In the genomic region with DNA sequence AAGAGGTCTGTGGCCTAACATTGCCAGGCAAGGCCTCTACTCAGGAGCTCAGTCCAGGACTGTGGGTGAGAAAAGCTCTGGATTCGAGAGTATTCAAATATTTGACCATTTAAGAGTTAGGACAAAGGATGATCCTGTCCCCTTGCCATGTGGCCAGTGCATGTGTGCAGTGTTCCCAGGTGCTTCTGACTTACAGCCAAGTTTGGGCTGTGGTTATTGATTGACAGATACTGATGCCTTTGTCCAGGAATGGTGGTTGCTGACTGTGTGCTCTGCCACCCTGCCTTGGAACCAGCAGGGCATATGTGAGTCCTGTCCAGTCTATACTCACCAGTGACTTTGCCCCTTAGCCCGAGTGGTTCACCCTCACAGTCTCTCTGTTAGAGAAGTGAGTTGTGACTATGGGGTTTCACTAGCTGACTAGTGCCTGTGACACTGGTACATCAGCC, we compare ENCODE assay signal across 15 cellular contexts. TPM values are rescaled to one million over a fixed set of nuclear protein-coding genes. Genes with fewer than 3 reads are reported as not detected.
DNase-seq lines count a peak whose midpoint lies in the region; ATAC-seq and TF ChIP-seq lines count a peak whose summit lies in the region.
"Had no signal": no experiment of that assay in that cellular context is flagged by ENCODE, and none has a peak within 500 bp of the region (broad histone marks: within the 10 kb centered on the region; RNA-seq: fewer than 3 reads in every experiment).

No MANE protein-coding gene starts in this region.

- ATAC-seq in IMR-90 (ENCODE audit: low read depth) (0 out of 2 replicates have a peak, but pooled peaks have one; percentile 27), HG03097 (IDR thresholded peaks at IDR 0.05; ENCODE audit: low FRiP score, unreplicated experiment) (no peak), HG03159 (IDR thresholded peaks at IDR 0.05; ENCODE audit: unreplicated experiment) (no peak), GM21576 (IDR thresholded peaks at IDR 0.05; ENCODE audit: unreplicated experiment) (no peak)
- ATAC-seq: stimulated activated naive B cell treated with anti-CD40 and anti-IgM and Interleukin-4, amounts not matched to agents 10 μg/mL and 1 μg/mL and 100 μg/mL, for 72 hours had no signal

- H3K79me1 ChIP-seq in IMR-90 (ENCODE audit: low read depth in 1 of 2, low read length in 2 of 2) = peaks cover 41 to 59% of the 10 kb centered on the region in 2 experiments

- H2BK5ac ChIP-seq in IMR-90 (ENCODE audit: low read depth, low read length, poor library complexity, severe bottlenecking) = no peak overlapping the region

- H3K36me3 Mint-ChIP-seq in nephron (ENCODE audit: low read depth) = peaks cover 25% of the 10 kb centered on the region

- 100% methylated on average over 1 of the region's 2 CpGs; no CpG with 5 or more reads in 1 of the 2 experiments for WGBS in IMR-90 (ENCODE audit: extremely low coverage in 2 of 2, insufficient read length in 1 of 2), 2 experiments

- H3K27ac ChIP-seq in A673 (ENCODE audit: low read depth, low read length, poor library complexity, severe bottlenecking) (peak overlapping the region; percentile 33), IMR-90 (ENCODE audit: insufficient read depth, low read length) (no peak overlapping the region), osteoblast (ENCODE audit: low read depth, low read length) (no peak overlapping the region)
- H3K27ac ChIP-seq: BLaER1 treated with 17β-estradiol and CSF1 and Interleukin-3, amounts not matched to agents 10 nM and 100 nM; hepatocyte had no signal

- intact Hi-C loops in A673 (cut with micrococcal nuclease; ENCODE audit: unreplicated experiment) (no loop called here), IMR-90 (cut with micrococcal nuclease) (no loop called here)

- no peak overlapping the region for H2BK15ac ChIP-seq in IMR-90 (ENCODE audit: low read depth, low read length)

- peak overlapping the region; percentile 42 to 87 (median 85) for H3K27ac Mint-ChIP-seq in nephron
- H3K27ac Mint-ChIP-seq: stimulated activated naive B cell treated with anti-CD40 and anti-IgM and Interleukin-4, amounts not matched to agents 10 μg/mL and 1 μg/mL and 100 μg/mL, for 72 hours had no signal

- no peak overlapping the region for H3K4me3 Mint-ChIP-seq in nephron
- H3K4me3 Mint-ChIP-seq: stimulated activated naive B cell treated with anti-CD40 and anti-IgM and Interleukin-4, amounts not matched to agents 10 μg/mL and 1 μg/mL and 100 μg/mL, for 72 hours had no signal

- H3K36me3 ChIP-seq in A673 (ENCODE audit: insufficient read depth, low read length, poor library complexity, severe bottlenecking) = no peaks in the 10 kb centered on the region
- H3K36me3 ChIP-seq in IMR-90 (ENCODE audit: control insufficient read depth, insufficient read depth, low read length) = peaks cover 10% of the 10 kb centered on the region
- H3K36me3 ChIP-seq in osteoblast (ENCODE audit: insufficient read depth, low read length) = peaks cover 5% of the 10 kb centered on the region

- peaks cover 26% of the 10 kb centered on the region for H3K4me1 ChIP-seq in A673 (ENCODE audit: insufficient read depth, low read length, poor library complexity, severe bottlenecking)
- peaks cover 5% of the 10 kb centered on the region for H3K4me1 ChIP-seq in IMR-90 (ENCODE audit: control insufficient read depth, insufficient read depth, low read length)
- H3K4me1 ChIP-seq in osteoblast (ENCODE audit: insufficient read depth, low read length) = no peaks in the 10 kb centered on the region

- BruUV-seq in A673 (replicated peaks; lab: Mats Ljungman, UMichigan) (no TSS peak), IMR-90 (replicated peaks; lab: Mats Ljungman, UMichigan) (no TSS peak)

- H2AK5ac ChIP-seq in IMR-90 (ENCODE audit: low read depth, low read length) = no peak overlapping the region

- TF ChIP-seq POLR2A in IMR-90 (IDR thresholded peaks at IDR 0.05; ENCODE audit: low read depth, low read length) = no peak

- H3K56ac ChIP-seq in IMR-90 (ENCODE audit: extremely low read depth, insufficient read depth, low read length) = no peak overlapping the region

- TF ChIP-seq RAD21 in IMR-90 (IDR thresholded peaks at IDR 0.05; ENCODE audit: low read length) = no peak

- H3K9me3 Mint-ChIP-seq in nephron = no peaks in the 10 kb centered on the region
- H3K9me3 Mint-ChIP-seq: stimulated activated naive B cell treated with anti-CD40 and anti-IgM and Interleukin-4, amounts not matched to agents 10 μg/mL and 1 μg/mL and 100 μg/mL, for 72 hours had no signal

- TF ChIP-seq CTCF in A673 (conservative IDR thresholded peaks at IDR 0.05; ENCODE audit: low read depth, low read length) (no peak), IMR-90 (conservative IDR thresholded peaks at IDR 0.05; ENCODE audit: low read depth, low read length) (no peak), nephron (IDR thresholded peaks at IDR 0.05; ENCODE audit: unreplicated experiment in 3 of 3) (no peak), osteoblast (IDR thresholded peaks at IDR 0.05; ENCODE audit: extremely low read depth, low read depth, low read length) (no peak)

- no peak overlapping the region for H2AK9ac ChIP-seq in IMR-90 (replicated peaks; ENCODE audit: low read depth, low read length, poor library complexity)

- no peak overlapping the region for H3K18ac ChIP-seq in IMR-90 (ENCODE audit: low read depth, low read length)

- no peak overlapping the region for H3K4ac ChIP-seq in IMR-90 (ENCODE audit: low read depth, low read length)

- H4K8ac ChIP-seq in IMR-90 (ENCODE audit: low read depth in 2 of 2, low read length in 2 of 2) = no peak overlapping the region

- dilution Hi-C loops in IMR-90 (cut with HindIII; ENCODE audit: low sequenced_read_pairs, unreplicated experiment) = no loop called here

- in situ Hi-C loops in IMR-90 (cut with MboI; ENCODE audit: low sequenced_read_pairs) = no loop called here

- H3K27me3 ChIP-seq in A673 (replicated peaks; ENCODE audit: insufficient read depth, low read depth, low read length, poor library complexity) (no peaks in the 10 kb centered on the region), IMR-90 (ENCODE audit: control insufficient read depth, insufficient read depth, low read length) (no peaks in the 10 kb centered on the region), osteoblast (ENCODE audit: insufficient read depth, low read length) (no peaks in the 10 kb centered on the region)
- H3K27me3 ChIP-seq: BLaER1 treated with 17β-estradiol and CSF1 and Interleukin-3, amounts not matched to agents 10 nM and 100 nM; hepatocyte; MG63 had no signal

- no peak overlapping the region for H3K9ac ChIP-seq in IMR-90 (ENCODE audit: low read depth, low read length)
- H3K9ac ChIP-seq: BLaER1 treated with 17β-estradiol and CSF1 and Interleukin-3, amounts not matched to agents 10 nM and 100 nM had no signal

- peaks cover 41% of the 10 kb centered on the region for H3K79me2 ChIP-seq in osteoblast (ENCODE audit: insufficient read depth, low read length)

- no peak overlapping the region for H2AFZ ChIP-seq in IMR-90 (replicated peaks; ENCODE audit: low read length, poor library complexity)
- H2AFZ ChIP-seq in osteoblast (ENCODE audit: low read length) = no peak overlapping the region
- H2AFZ ChIP-seq: hepatocyte had no signal

- H4K20me1 ChIP-seq in IMR-90 (ENCODE audit: insufficient read depth, low read length) (peaks cover 5% of the 10 kb centered on the region; the same call in 1 of the 2 replicates), osteoblast (ENCODE audit: insufficient read depth, low read length) (peaks cover 8% of the 10 kb centered on the region)
- H4K20me1 ChIP-seq: BLaER1 treated with 17β-estradiol and CSF1 and Interleukin-3, amounts not matched to agents 10 nM and 100 nM had no signal

- H3K9me3 ChIP-seq in A673 (ENCODE audit: low read depth, low read length, poor library complexity, severe bottlenecking) = no peaks in the 10 kb centered on the region
- H3K9me3 ChIP-seq in IMR-90 (ENCODE audit: control insufficient read depth, insufficient read depth, low read length) = no peaks in the 10 kb centered on the region
- H3K9me3 ChIP-seq in osteoblast (ENCODE audit: low read depth, low read length) = no peaks in the 10 kb centered on the region
- H3K9me3 ChIP-seq: BLaER1 treated with 17β-estradiol and CSF1 and Interleukin-3, amounts not matched to agents 10 nM and 100 nM; MG63 had no signal

- H4K5ac ChIP-seq in IMR-90 (ENCODE audit: low read depth, low read length) = no peak overlapping the region

- H3K4me3 ChIP-seq in A673 (ENCODE audit: low read depth, low read length, poor library complexity, severe bottlenecking) = no peak overlapping the region
- H3K4me3 ChIP-seq in IMR-90 (ENCODE audit: insufficient read depth, low read depth, low read length) = no peak overlapping the region
- no peak overlapping the region for H3K4me3 ChIP-seq in osteoblast (ENCODE audit: insufficient read depth, low read length)
- H3K4me3 ChIP-seq: BLaER1 treated with 17β-estradiol and CSF1 and Interleukin-3, amounts not matched to agents 10 nM and 100 nM; hepatocyte; MG63 had no signal

- CTCF ChIA-PET in A673 (lab: Charles Lee) = no interaction called here
- CTCF ChIA-PET in IMR-90 (lab: Yijun Ruan, JAX) = interaction anchor here (0.8 kb wide), 1 partner anchor 13 kb away, joined by 3 read pairs; no protein-coding TSS in a partner anchor

- H3K4me2 ChIP-seq in IMR-90 (ENCODE audit: low read depth, low read length) = no peak overlapping the region
- no peak overlapping the region for H3K4me2 ChIP-seq in osteoblast (ENCODE audit: insufficient read depth, low read length)
- H3K4me2 ChIP-seq: BLaER1 treated with 17β-estradiol and CSF1 and Interleukin-3, amounts not matched to agents 10 nM and 100 nM; hepatocyte had no signal

- no peak for DNase-seq in A673 (ENCODE audit: low spot score)
- no peak for DNase-seq in IMR-90
- peak; percentile 50 for DNase-seq in glomerular visceral epithelial cell (ENCODE audit: extremely low spot score)
- DNase-seq in osteoblast (ENCODE audit: insufficient read length, low spot score, missing footprints) = no peak
- DNase-seq: activated naive CD4-positive, alpha-beta T cell treated with anti-CD3 and anti-CD28 coated beads, Interleukin-2, amount 50 U/mL, for 16 hours; HCEC 1CT; MG63; NCI-H526; stimulated activated naive B cell treated with anti-CD40 and anti-IgM and Interleukin-4, amounts not matched to agents 10 μg/mL and 1 μg/mL and 100 μg/mL, for 72 hours had no signal

- H3K23ac ChIP-seq in IMR-90 (ENCODE audit: low read depth, low read length) = no peak overlapping the region

- H3K4me1 Mint-ChIP-seq in nephron = peaks cover 14% of the 10 kb centered on the region

- no peak overlapping the region for H4K91ac ChIP-seq in IMR-90 (ENCODE audit: insufficient read depth, low read depth, low read length)

- H3K14ac ChIP-seq in IMR-90 (replicated peaks; ENCODE audit: low read depth, low read length) = no peak overlapping the region

- POLR2A ChIA-PET in A673 (lab: Charles Lee; ENCODE audit: low non-redundant PET) (no interaction called here), IMR-90 (lab: Charles Lee; ENCODE audit: unreplicated experiment) (no interaction called here)

- H2BK120ac ChIP-seq in IMR-90 (ENCODE audit: low read depth, low read length) = no peak overlapping the region

- no peak overlapping the region for H2BK20ac ChIP-seq in IMR-90 (ENCODE audit: low read depth, low read length)

- no peaks in the 10 kb centered on the region for H3K27me3 Mint-ChIP-seq in nephron (ENCODE audit: low read depth)
- H3K27me3 Mint-ChIP-seq: stimulated activated naive B cell treated with anti-CD40 and anti-IgM and Interleukin-4, amounts not matched to agents 10 μg/mL and 1 μg/mL and 100 μg/mL, for 72 hours had no signal

- peaks cover 18% of the 10 kb centered on the region for H3K9me1 ChIP-seq in IMR-90 (ENCODE audit: insufficient read depth, low read length)

RNA-seq across cellular contexts. Expression of a gene that starts 51.9 kb away (rescaled TPM):
- total RNA-seq in A673 (2021) = 21.0 and 22.9 TPM in 2 replicates
- total RNA-seq in IMR-90 (2012; rRNA removed) = 13.8 and 15.0 TPM in 2 replicates
- polyA plus RNA-seq in IMR-90 (2012; rRNA removed) = 16.9 and 21.5 TPM in 2 replicates
- polyA plus RNA-seq in IMR-90 (2012; cell fraction: cytosol; rRNA removed) = 8.9 and 11.8 TPM in 2 replicates
- polyA plus RNA-seq in IMR-90 (2012; cell fraction: nucleus; rRNA removed; ENCODE audit: low replicate concordance) = 35.6 and 45.2 TPM in 2 replicates
- total RNA-seq in osteoblast = 25.0 and 29.8 TPM in 2 replicates

RNA-seq across cellular contexts. Expression of a gene that starts 58.8 kb away (rescaled TPM):
- total RNA-seq in A673 (2021) = 439 and 447 TPM in 2 replicates
- total RNA-seq in IMR-90 (2012; rRNA removed) = 142 and 147 TPM in 2 replicates
- 239 and 245 TPM in 2 replicates for polyA plus RNA-seq in IMR-90 (2012; rRNA removed)
- 215 and 276 TPM in 2 replicates for polyA plus RNA-seq in IMR-90 (2012; cell fraction: cytosol; rRNA removed)
- 155 and 257 TPM in 2 replicates for polyA plus RNA-seq in IMR-90 (2012; cell fraction: nucleus; rRNA removed; ENCODE audit: low replicate concordance)
- 122 and 133 TPM in 2 replicates for total RNA-seq in osteoblast
